Comparison of ENCODE assay signal across 1 cellular context in the genomic region with DNA sequence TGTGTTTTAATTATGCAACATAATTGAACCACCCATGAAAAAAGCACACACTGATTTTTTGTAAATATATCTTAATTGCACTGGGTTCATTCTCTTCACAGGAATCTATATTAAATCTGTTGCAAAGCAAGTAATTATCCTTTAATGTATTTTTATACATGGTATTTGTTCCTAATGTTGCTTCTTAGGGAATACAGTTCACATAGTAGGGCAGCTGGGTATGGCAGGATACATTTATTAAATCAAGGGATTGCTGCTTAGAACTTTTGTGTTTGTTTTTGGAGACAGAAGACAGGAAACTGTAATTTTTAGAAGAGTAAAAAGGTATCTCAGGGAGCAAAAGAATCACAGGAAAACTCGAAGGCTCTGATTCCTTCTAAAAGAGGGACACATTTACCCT.
TF ChIP-seq lines count a peak whose summit lies in the region.

No MANE protein-coding gene starts in this region.

TF ChIP-seq in HCT116, 20 proteins besides CTCF, POLR2A, EP300 and RAD21 (continued from another document):
- no peak for TF ChIP-seq REST (IDR thresholded peaks at IDR 0.05; ENCODE audit: low read depth)
